In the genomic region with DNA sequence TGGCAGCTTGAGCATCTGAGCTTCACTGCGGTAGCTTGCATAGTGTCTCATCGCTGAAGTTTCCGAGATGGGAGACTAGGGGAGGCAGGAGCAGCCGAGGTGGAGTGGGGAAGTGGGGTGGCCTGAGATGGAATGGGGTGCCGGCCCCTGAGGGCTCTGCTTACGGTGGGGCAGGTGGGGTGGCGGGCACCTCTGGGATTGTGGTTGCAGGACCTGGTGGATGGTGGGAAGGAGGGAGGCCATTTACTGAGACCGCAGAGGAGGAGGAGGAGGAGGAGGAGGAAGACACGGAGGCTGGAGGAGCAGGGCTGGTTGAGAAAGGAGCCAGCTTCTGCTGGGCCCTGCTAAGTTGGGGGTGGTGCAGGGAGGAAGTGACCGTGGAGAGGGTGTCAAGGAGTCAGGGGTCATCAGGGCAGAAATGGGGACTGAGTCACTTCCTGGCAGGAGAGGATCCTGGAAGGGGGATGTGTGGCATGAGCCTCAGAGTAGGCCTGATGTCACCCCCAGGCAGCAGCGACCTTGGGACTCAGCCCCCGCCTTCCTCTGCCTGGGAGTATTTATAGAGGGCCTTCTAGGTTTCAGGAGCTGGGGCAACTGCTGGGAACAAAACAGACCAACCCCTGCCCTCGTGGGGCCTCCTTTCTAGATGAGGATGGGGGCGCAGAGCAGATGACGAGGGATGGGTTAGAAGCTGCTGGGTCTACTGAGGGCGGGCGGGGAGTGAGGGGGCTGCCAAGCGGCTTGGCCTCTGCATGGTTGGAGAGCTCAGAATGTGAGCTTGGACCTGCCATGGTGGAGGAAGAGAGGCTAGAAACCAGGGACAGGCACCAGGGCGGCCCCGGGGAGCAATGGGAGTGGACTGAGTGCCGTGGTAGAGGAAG, we compare ENCODE assay signal across 10 cellular contexts.
DNase-seq lines count a peak whose midpoint lies in the region; ATAC-seq and TF ChIP-seq lines count a peak whose summit lies in the region.
"Had no signal": no experiment of that assay in that cellular context is flagged by ENCODE, and none has a peak within 500 bp of the region (broad histone marks: within the 10 kb centered on the region; RNA-seq: fewer than 3 reads in every experiment).

No MANE protein-coding gene starts in this region.

- peaks cover 9% of the 10 kb centered on the region for H3K9me3 Mint-ChIP-seq in activated CD8-positive, alpha-beta memory T cell treated with anti-CD3 and anti-CD28 coated beads, Interleukin-2, amount 10 ng/mL, durations not matched to agents 7 days and 5 days (ENCODE audit: low read depth)
- no peaks in the 10 kb centered on the region for H3K9me3 Mint-ChIP-seq in type B pancreatic cell
- H3K9me3 Mint-ChIP-seq: activated T-cell treated with anti-CD3 and anti-CD28 coated beads, Interleukin-2, amount 50 U/mL, for 24 hours had no signal

- no peaks in the 10 kb centered on the region for H3K27me3 ChIP-seq in hepatocyte

- peaks cover 8% of the 10 kb centered on the region for H3K4me1 ChIP-seq in hepatocyte (ENCODE audit: insufficient read depth)

- peaks cover 75% of the 10 kb centered on the region for H3K4me1 Mint-ChIP-seq in activated CD8-positive, alpha-beta memory T cell treated with anti-CD3 and anti-CD28 coated beads, Interleukin-2, amount 10 ng/mL, durations not matched to agents 7 days and 5 days
- H3K4me1 Mint-ChIP-seq in type B pancreatic cell (ENCODE audit: unreplicated experiment): peaks cover 24% of the 10 kb centered on the region

- no peaks in the 10 kb centered on the region for H3K27me3 Mint-ChIP-seq in activated CD8-positive, alpha-beta memory T cell treated with anti-CD3 and anti-CD28 coated beads, Interleukin-2, amount 10 ng/mL, durations not matched to agents 7 days and 5 days
- peaks cover 3% of the 10 kb centered on the region for H3K27me3 Mint-ChIP-seq in type B pancreatic cell

- H3K36me3 ChIP-seq in hepatocyte (replicated peaks; ENCODE audit: insufficient read depth, low read depth): no peaks in the 10 kb centered on the region

- peak overlapping the region; percentile 90 for H3K27ac Mint-ChIP-seq in activated CD8-positive, alpha-beta memory T cell treated with anti-CD3 and anti-CD28 coated beads, Interleukin-2, amount 10 ng/mL, durations not matched to agents 7 days and 5 days
- peak overlapping the region; percentile 34 for H3K27ac Mint-ChIP-seq in type B pancreatic cell
- H3K27ac Mint-ChIP-seq: activated T-cell treated with anti-CD3 and anti-CD28 coated beads, Interleukin-2, amount 50 U/mL, for 24 hours had no signal

- ATAC-seq in activated CD8-positive, alpha-beta memory T cell treated with anti-CD3 and anti-CD28 coated beads, Interleukin-2, amount 10 ng/mL, durations not matched to agents 7 days and 5 days: no peak
- no peak for ATAC-seq in HG02970 (IDR thresholded peaks at IDR 0.05; ENCODE audit: low FRiP score, unreplicated experiment)

- no peak overlapping the region for H3K4me3 Mint-ChIP-seq in activated CD8-positive, alpha-beta memory T cell treated with anti-CD3 and anti-CD28 coated beads, Interleukin-2, amount 10 ng/mL, durations not matched to agents 7 days and 5 days
- no peak overlapping the region for H3K4me3 Mint-ChIP-seq in type B pancreatic cell
- H3K4me3 Mint-ChIP-seq: activated T-cell treated with anti-CD3 and anti-CD28 coated beads, Interleukin-2, amount 50 U/mL, for 24 hours had no signal

- no peak for DNase-seq in activated CD8-positive, alpha-beta memory T cell treated with anti-CD3 and anti-CD28 coated beads, Interleukin-2, amount 10 ng/mL, durations not matched to agents 7 days and 5 days
- DNase-seq in activated CD8-positive, alpha-beta memory T cell treated with anti-CD3 and anti-CD28 coated beads, Interleukin-2, amount 50 U/mL, for 4 hours: no peak
- DNase-seq in SW 1271 (lab: John Stamatoyannopoulos, UW): peak; percentile 61 to 82
- DNase-seq in hepatocyte (ENCODE audit: low spot score): peak; percentile 25
- DNase-seq in type B pancreatic cell (ENCODE audit: extremely low spot score, unreplicated experiment): no peak
- no peak for DNase-seq in NCI-H146 treated with DMSO at 0.1 percent for 48 hours (lab: John Stamatoyannopoulos, UW; ENCODE audit: unreplicated experiment)
- DNase-seq in NCI-H774 (lab: John Stamatoyannopoulos, UW): no peak
- DNase-seq: activated T-cell treated with anti-CD3 and anti-CD28 coated beads, Interleukin-2, amount 50 U/mL, for 24 hours; H7 had no signal

- no peak overlapping the region for H3K4me3 ChIP-seq in hepatocyte

- H3K27ac ChIP-seq in hepatocyte: no peak overlapping the region

- H3K9me3 ChIP-seq in hepatocyte (ENCODE audit: low read depth): no peaks in the 10 kb centered on the region

- H2AFZ ChIP-seq in hepatocyte: no peak overlapping the region

- CTCF ChIA-PET in activated CD8-positive, alpha-beta memory T cell treated with anti-CD3 and anti-CD28 coated beads, Interleukin-2, amount 10 ng/mL, durations not matched to agents 7 days and 5 days (lab: Charles Lee): no interaction called here

- H3K4me2 ChIP-seq in hepatocyte: no peak overlapping the region

- no peaks in the 10 kb centered on the region for H3K79me2 ChIP-seq in hepatocyte

- H4K20me1 ChIP-seq in hepatocyte (ENCODE audit: insufficient read depth, poor library complexity, severe bottlenecking): no peaks in the 10 kb centered on the region

- TF ChIP-seq CTCF in hepatocyte (IDR thresholded peaks at IDR 0.05; ENCODE audit: poor library complexity) (no peak), type B pancreatic cell (conservative IDR thresholded peaks at IDR 0.05) (no peak)

- H3K9me2 ChIP-seq in hepatocyte (replicated peaks; ENCODE audit: insufficient read depth): no peaks in the 10 kb centered on the region

- H3K36me3 Mint-ChIP-seq in activated CD8-positive, alpha-beta memory T cell treated with anti-CD3 and anti-CD28 coated beads, Interleukin-2, amount 10 ng/mL, durations not matched to agents 7 days and 5 days: peaks cover 29% of the 10 kb centered on the region
- H3K36me3 Mint-ChIP-seq in type B pancreatic cell: no peaks in the 10 kb centered on the region

- 80% methylated on average over 14 of the region's 21 CpGs for whole genome bisulfite sequencing in hepatocyte (ENCODE audit: low lambda C conversion rate, missing lambda C conversion rate)

Comparison
In these comparisons a context has a peak if more than half of its experiments do, and no peak if none do; other contexts are left out.
1. DNase-seq: peak in SW 1271 (2 of 2) and hepatocyte (single experiment); none in activated CD8-positive, alpha-beta memory T cell treated with anti-CD3 and anti-CD28 coated beads, Interleukin-2, amount 10 ng/mL, durations not matched to agents 7 days and 5 days (single experiment), activated CD8-positive, alpha-beta memory T cell treated with anti-CD3 and anti-CD28 coated beads, Interleukin-2, amount 50 U/mL, for 4 hours (single experiment), type B pancreatic cell (single experiment), NCI-H146 treated with DMSO at 0.1 percent for 48 hours (single experiment) and NCI-H774 (single experiment).